In the genomic region with DNA sequence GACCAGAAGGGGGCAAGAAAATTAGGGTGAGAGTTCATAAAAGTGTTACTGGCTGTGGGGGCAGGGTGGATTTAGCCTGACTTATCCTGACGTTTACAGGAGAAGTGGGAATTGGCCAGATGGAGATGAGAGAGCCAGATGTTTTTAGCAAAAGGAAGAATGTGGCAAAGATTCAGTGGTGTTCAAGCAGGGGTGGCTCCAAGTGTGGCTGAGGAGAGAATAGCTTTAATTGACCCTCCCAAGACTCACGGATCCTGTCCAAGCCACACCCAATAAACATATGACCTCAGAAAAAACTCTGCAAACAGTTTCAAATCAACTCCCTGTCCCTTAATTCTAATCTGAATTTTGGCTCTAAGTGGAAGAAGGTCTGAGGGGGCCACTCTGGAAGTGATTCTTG, we compare ENCODE assay signal across 32 cellular contexts. TPM values are rescaled to one million over a fixed set of nuclear protein-coding genes. Genes with fewer than 3 reads are reported as not detected.
DNase-seq lines count a peak whose midpoint lies in the region; ATAC-seq and TF ChIP-seq lines count a peak whose summit lies in the region.
"Had no signal": no experiment of that assay in that cellular context is flagged by ENCODE, and none has a peak within 500 bp of the region (broad histone marks: within the 10 kb centered on the region; RNA-seq: fewer than 3 reads in every experiment).

No MANE protein-coding gene starts in this region.

- H3K9me3 ChIP-seq in colonic mucosa (no peaks in the 10 kb centered on the region), neutrophil (no peaks in the 10 kb centered on the region)
- H3K9me3 ChIP-seq: gastroesophageal sphincter, HAP-1, prostate gland, sigmoid colon had no signal

- peaks cover 2% of the 10 kb centered on the region for H3K36me3 Mint-ChIP-seq in activated CD8-positive, alpha-beta T cell treated with anti-CD3 and anti-CD28 coated beads for 36 hours (ENCODE audit: low read depth)
- peaks cover 11% of the 10 kb centered on the region for H3K36me3 Mint-ChIP-seq in activated naive CD4-positive, alpha-beta T cell treated with anti-CD3 and anti-CD28 coated beads, Interleukin-2, amount 10 ng/mL, durations not matched to agents 7 days and 5 days
- H3K36me3 Mint-ChIP-seq: neural progenitor cell had no signal

- H3K9ac ChIP-seq in colonic mucosa (ENCODE audit: low read depth in 2 of 2, low read length in 2 of 2): no peak overlapping the region
- H3K9ac ChIP-seq: KMS-11, neural progenitor cell had no signal

- CTCF ChIA-PET in activated CD8-positive, alpha-beta T cell treated with anti-CD3 and anti-CD28 coated beads for 36 hours (lab: Charles Lee): interaction anchor here (1.3 kb wide), 1 partner anchor 192 kb away, joined by 5 read pairs; no protein-coding TSS in a partner anchor
- CTCF ChIA-PET in activated naive CD4-positive, alpha-beta T cell treated with anti-CD3 and anti-CD28 coated beads, Interleukin-2, amount 10 ng/mL, durations not matched to agents 7 days and 5 days (lab: Charles Lee): no interaction called here

- intact Hi-C loops in colonic mucosa (cut with DNase I): no loop called here
- intact Hi-C loops in activated CD8-positive, alpha-beta T cell treated with anti-CD3 and anti-CD28 coated beads for 36 hours (cut with micrococcal nuclease): no loop called here

- no peak for ATAC-seq in activated CD8-positive, alpha-beta T cell treated with anti-CD3 and anti-CD28 coated beads for 36 hours
- ATAC-seq: activated T-helper 17 cell treated with anti-CD3 and anti-CD28 coated beads, Interleukin-2, amount 50 U/mL, for 72 hours; CD8-positive, alpha-beta T cell; gastroesophageal sphincter; left cardiac atrium; stimulated activated memory B cell treated with anti-CD40 and anti-IgM and Interleukin-4, amounts not matched to agents 10 μg/mL and 1 μg/mL and 100 μg/mL, for 72 hours had no signal

- peak; percentile 82 for DNase-seq in HFF-Myc (ENCODE audit: extremely low read depth, low read depth)
- DNase-seq in colonic mucosa: no peak
- DNase-seq in activated CD8-positive, alpha-beta T cell treated with anti-CD3 and anti-CD28 coated beads for 36 hours: no peak
- DNase-seq in superior temporal gyrus (ENCODE audit: extremely low spot score): no peak
- DNase-seq in activated naive CD4-positive, alpha-beta T cell treated with anti-CD3 and anti-CD28 coated beads, Interleukin-2, amount 10 ng/mL, durations not matched to agents 7 days and 5 days: no peak
- DNase-seq: activated CD4-positive, alpha-beta T cell treated with anti-CD3 and anti-CD28 coated beads, Interleukin-2, amount 50 U/mL, for 48 hours; activated CD8-positive, alpha-beta memory T cell treated with anti-CD3 and anti-CD28 coated beads, Interleukin-2, amount 50 U/mL, for 48 hours; AML-193; anterior cingulate cortex; CD8-positive, alpha-beta T cell; DMS153; effector memory CD4-positive, alpha-beta T cell; erythroblast; hippocampal formation; left cardiac atrium; mammary epithelial cell; NCI-H1436 treated with DMSO at 0.1 percent for 48 hours; NCI-H510A; SHP77; sigmoid colon; stimulated activated CD4-positive, alpha-beta T cell treated with anti-CD3 and anti-CD28 coated beads, Interleukin-4, amount 100 ng/mL, for 4 hours had no signal

- peaks cover 21% of the 10 kb centered on the region for H3K4me1 Mint-ChIP-seq in activated CD8-positive, alpha-beta T cell treated with anti-CD3 and anti-CD28 coated beads for 36 hours (ENCODE audit: low read depth)
- H3K4me1 Mint-ChIP-seq in activated naive CD4-positive, alpha-beta T cell treated with anti-CD3 and anti-CD28 coated beads, Interleukin-2, amount 10 ng/mL, durations not matched to agents 7 days and 5 days: peaks cover 12% of the 10 kb centered on the region
- H3K4me1 Mint-ChIP-seq: neural progenitor cell; stimulated activated memory B cell treated with anti-CD40 and anti-IgM and Interleukin-4, amounts not matched to agents 10 μg/mL and 1 μg/mL and 100 μg/mL, for 72 hours had no signal

- no peak overlapping the region for H3K4me3 Mint-ChIP-seq in activated CD8-positive, alpha-beta T cell treated with anti-CD3 and anti-CD28 coated beads for 36 hours
- H3K4me3 Mint-ChIP-seq in activated naive CD4-positive, alpha-beta T cell treated with anti-CD3 and anti-CD28 coated beads, Interleukin-2, amount 10 ng/mL, durations not matched to agents 7 days and 5 days: no peak overlapping the region
- H3K4me3 Mint-ChIP-seq: activated naive CD4-positive, alpha-beta T cell treated with anti-CD3 and anti-CD28 coated beads, Interleukin-2, amount 50 U/mL, for 24 hours; activated T-helper 17 cell treated with anti-CD3 and anti-CD28 coated beads, Interleukin-2, amount 50 U/mL, for 72 hours; CD8-positive, alpha-beta T cell; neural progenitor cell; stimulated activated memory B cell treated with anti-CD40 and anti-IgM and Interleukin-4, amounts not matched to agents 10 μg/mL and 1 μg/mL and 100 μg/mL, for 72 hours had no signal

- H3K36me3 ChIP-seq in colonic mucosa (no peaks in the 10 kb centered on the region), neutrophil (peaks cover 40% of the 10 kb centered on the region)
- H3K36me3 ChIP-seq: HAP-1, neural progenitor cell, prostate gland had no signal

- H3K4me3 ChIP-seq in HFF-Myc (replicated peaks; ENCODE audit: low read depth, low read length) (no peak overlapping the region), colonic mucosa (no peak overlapping the region), neutrophil (ENCODE audit: low read depth in 1 of 2, low read length in 1 of 2) (no peak overlapping the region)
- H3K4me3 ChIP-seq: coronary artery, gastroesophageal sphincter, HAP-1, neural progenitor cell, prostate gland, sigmoid colon had no signal

- H3K27me3 ChIP-seq in colonic mucosa: no peaks in the 10 kb centered on the region
- H3K27me3 ChIP-seq in neutrophil: no peaks in the 10 kb centered on the region
- H3K27me3 ChIP-seq: gastroesophageal sphincter, neural progenitor cell, sigmoid colon had no signal

- H3K27me3 Mint-ChIP-seq in activated CD8-positive, alpha-beta T cell treated with anti-CD3 and anti-CD28 coated beads for 36 hours: no peaks in the 10 kb centered on the region
- H3K27me3 Mint-ChIP-seq in activated naive CD4-positive, alpha-beta T cell treated with anti-CD3 and anti-CD28 coated beads, Interleukin-2, amount 10 ng/mL, durations not matched to agents 7 days and 5 days: no peaks in the 10 kb centered on the region
- H3K27me3 Mint-ChIP-seq: activated naive CD4-positive, alpha-beta T cell treated with anti-CD3 and anti-CD28 coated beads, Interleukin-2, amount 50 U/mL, for 24 hours; activated T-helper 17 cell treated with anti-CD3 and anti-CD28 coated beads, Interleukin-2, amount 50 U/mL, for 72 hours; stimulated activated memory B cell treated with anti-CD40 and anti-IgM and Interleukin-4, amounts not matched to agents 10 μg/mL and 1 μg/mL and 100 μg/mL, for 72 hours had no signal

- H3K27ac Mint-ChIP-seq in activated CD8-positive, alpha-beta T cell treated with anti-CD3 and anti-CD28 coated beads for 36 hours: no peak overlapping the region
- H3K27ac Mint-ChIP-seq in activated naive CD4-positive, alpha-beta T cell treated with anti-CD3 and anti-CD28 coated beads, Interleukin-2, amount 10 ng/mL, durations not matched to agents 7 days and 5 days: no peak overlapping the region
- H3K27ac Mint-ChIP-seq: activated naive CD4-positive, alpha-beta T cell treated with anti-CD3 and anti-CD28 coated beads, Interleukin-2, amount 50 U/mL, for 24 hours; activated T-helper 17 cell treated with anti-CD3 and anti-CD28 coated beads, Interleukin-2, amount 50 U/mL, for 72 hours; CD8-positive, alpha-beta T cell; neural progenitor cell; stimulated activated memory B cell treated with anti-CD40 and anti-IgM and Interleukin-4, amounts not matched to agents 10 μg/mL and 1 μg/mL and 100 μg/mL, for 72 hours had no signal

- peaks cover 3% of the 10 kb centered on the region for H3K9me3 Mint-ChIP-seq in activated CD8-positive, alpha-beta T cell treated with anti-CD3 and anti-CD28 coated beads for 36 hours
- H3K9me3 Mint-ChIP-seq in activated naive CD4-positive, alpha-beta T cell treated with anti-CD3 and anti-CD28 coated beads, Interleukin-2, amount 10 ng/mL, durations not matched to agents 7 days and 5 days: peaks cover 5% of the 10 kb centered on the region

- POLR2A ChIA-PET in activated CD8-positive, alpha-beta T cell treated with anti-CD3 and anti-CD28 coated beads for 36 hours (lab: Charles Lee): no interaction called here

- peaks cover 10% of the 10 kb centered on the region for H3K4me1 ChIP-seq in colonic mucosa
- peaks cover 52 to 58% of the 10 kb centered on the region in 2 experiments for H3K4me1 ChIP-seq in neutrophil (ENCODE audit: control insufficient read depth in 1 of 2, insufficient read depth in 1 of 2, low read depth in 1 of 2, low read length in 1 of 2)
- H3K4me1 ChIP-seq: HAP-1, neural progenitor cell, prostate gland had no signal

- TF ChIP-seq CTCF in C4-2B (conservative IDR thresholded peaks at IDR 0.05) (no peak), HFF-Myc (IDR thresholded peaks at IDR 0.05; ENCODE audit: low read depth, low read length, missing control alignments) (no peak), colonic mucosa (IDR thresholded peaks at IDR 0.05) (no peak), neutrophil (IDR thresholded peaks at IDR 0.05) (no peak)
- no peak for TF ChIP-seq CTCF in activated CD8-positive, alpha-beta T cell treated with anti-CD3 and anti-CD28 coated beads for 36 hours (IDR thresholded peaks at IDR 0.05)

- peak overlapping the region; percentile 3; the same call in 1 of the 2 replicates for H3K27ac ChIP-seq in C4-2B
- peak overlapping the region; percentile 35 for H3K27ac ChIP-seq in colonic mucosa
- peak overlapping the region; percentile 56 for H3K27ac ChIP-seq in neutrophil
- H3K27ac ChIP-seq: coronary artery, gastroesophageal sphincter, KMS-11, neural progenitor cell, prostate gland, sigmoid colon had no signal

RNA-seq across cellular contexts. Expression of a gene that starts 35.2 kb away (rescaled TPM):
- 10 to 100 TPM; 55.7 to 75.4 TPM for total RNA-seq in colonic mucosa
- total RNA-seq in activated CD8-positive, alpha-beta T cell treated with anti-CD3 and anti-CD28 coated beads for 36 hours: 10 to 100 TPM; 12.5 to 14.5 TPM

Comparison
In these comparisons a context has a peak if more than half of its experiments do, and no peak if none do; other contexts are left out.
1. H3K27ac ChIP-seq: peak in every context shown above with its lines; median percentile 56 in neutrophil; 35 in colonic mucosa; 3 in C4-2B.